20 cellular contexts compared by ENCODE assay signal in the genomic region with DNA sequence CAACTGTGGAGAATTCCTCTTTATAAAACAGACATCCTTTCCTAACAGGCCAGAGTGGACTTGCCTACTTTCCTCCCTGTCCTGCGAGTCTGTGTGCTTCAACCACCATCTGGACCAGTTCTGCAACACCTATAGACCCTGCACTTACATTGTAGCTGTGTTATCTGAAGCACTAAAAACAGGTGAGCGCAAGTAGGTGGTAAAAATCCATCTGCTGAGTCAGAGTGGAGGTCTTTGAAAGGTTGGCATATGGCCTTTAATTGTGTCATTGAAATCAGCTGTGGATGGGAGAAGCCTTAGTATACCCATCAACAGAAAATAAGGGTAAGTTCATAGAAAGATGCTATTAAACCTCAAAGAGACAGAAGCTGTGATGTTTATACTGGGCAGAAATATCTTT. TPM values are rescaled to one million over a fixed set of nuclear protein-coding genes. Genes with fewer than 3 reads are reported as not detected.
"Had no signal": no experiment of that assay in that cellular context is flagged by ENCODE, and none has a peak within 500 bp of the region (broad histone marks: within the 10 kb centered on the region; RNA-seq: fewer than 3 reads in every experiment).

No MANE protein-coding gene starts in this region.

- FAIRE-seq: keratinocyte had no signal

- H3K4me3 Mint-ChIP-seq: activated naive CD4-positive, alpha-beta T cell treated with anti-CD3 and anti-CD28 coated beads, Interleukin-2, amount 50 U/mL, for 24 hours; dendritic cell treated with granulocyte-macrophage colony-stimulating factor and Interleukin-4, amounts not matched to agents 40 ng/mL and 50 ng/mL, for 4 days; effector memory CD8-positive, alpha-beta T cell; memory B cell; natural killer cell had no signal

- DNase-seq: activated CD4-positive, alpha-beta T cell treated with anti-CD3 and anti-CD28 coated beads, Interleukin-2, amount 50 U/mL, for 1 hour; activated CD4-positive, CD25-positive, alpha-beta regulatory T cell; effector memory CD8-positive, alpha-beta T cell; gastrocnemius medialis; heart right ventricle; natural killer cell; stimulated activated CD4-positive, alpha-beta T cell treated with anti-CD3 and anti-CD28 coated beads, Interleukin-4, amount 100 ng/mL, for 24 hours; stimulated activated naive CD8-positive, alpha-beta T cell treated with anti-CD3 and anti-CD28 coated beads, Interleukin-15, Interleukin-2, amounts not matched to agents 100 U/mL and 50 U/mL, for 24 hours; testis; upper lobe of right lung had no signal

- H3K4me1 Mint-ChIP-seq: activated naive CD4-positive, alpha-beta T cell treated with anti-CD3 and anti-CD28 coated beads, Interleukin-2, amount 50 U/mL, for 24 hours; memory B cell; natural killer cell had no signal

- H3K4me3 ChIP-seq: body of pancreas, gastrocnemius medialis, heart right ventricle, right atrium auricular region, SK-N-MC, skin epidermis, testis, upper lobe of right lung had no signal

- H3K27me3 ChIP-seq: body of pancreas, gastrocnemius medialis, right atrium auricular region, testis, upper lobe of right lung had no signal

- H3K36me3 Mint-ChIP-seq: activated naive CD4-positive, alpha-beta T cell treated with anti-CD3 and anti-CD28 coated beads, Interleukin-2, amount 50 U/mL, for 24 hours; memory B cell; natural killer cell had no signal

- H3K36me3 ChIP-seq: gastrocnemius medialis, heart right ventricle, right atrium auricular region, upper lobe of right lung had no signal

- H3K9me3 Mint-ChIP-seq: activated naive CD4-positive, alpha-beta T cell treated with anti-CD3 and anti-CD28 coated beads, Interleukin-2, amount 50 U/mL, for 24 hours; activated T-helper 2 cell treated with anti-CD3 and anti-CD28 coated beads, Interferon-gamma antibody, Interleukin-2, Interleukin-4, amounts not matched to agents 10 μg/mL and 5 μg/mL and 100 μg/mL, durations not matched to agents 14 hours and 24 hours and 36 hours; dendritic cell treated with granulocyte-macrophage colony-stimulating factor and Interleukin-4, amounts not matched to agents 40 ng/mL and 50 ng/mL, for 4 days; effector memory CD8-positive, alpha-beta T cell; memory B cell had no signal

- H3K4me1 ChIP-seq: gastrocnemius medialis, heart right ventricle, right atrium auricular region, testis, upper lobe of right lung had no signal

- H3K9me3 ChIP-seq: body of pancreas, gastrocnemius medialis, heart right ventricle, right atrium auricular region, testis, upper lobe of right lung had no signal

- H3K27ac Mint-ChIP-seq: activated naive CD4-positive, alpha-beta T cell treated with anti-CD3 and anti-CD28 coated beads, Interleukin-2, amount 50 U/mL, for 24 hours; activated T-helper 2 cell treated with anti-CD3 and anti-CD28 coated beads, Interferon-gamma antibody, Interleukin-2, Interleukin-4, amounts not matched to agents 10 μg/mL and 5 μg/mL and 100 μg/mL, durations not matched to agents 14 hours and 24 hours and 36 hours; dendritic cell treated with granulocyte-macrophage colony-stimulating factor and Interleukin-4, amounts not matched to agents 40 ng/mL and 50 ng/mL, for 4 days; effector memory CD8-positive, alpha-beta T cell; memory B cell; natural killer cell had no signal

- H3K27ac ChIP-seq: epithelial cell of prostate, gastrocnemius medialis, SK-N-MC, skin epidermis, testis, upper lobe of right lung had no signal

- ATAC-seq: body of pancreas; effector memory CD8-positive, alpha-beta T cell; gastrocnemius medialis; natural killer cell; stimulated activated naive CD8-positive, alpha-beta T cell treated with anti-CD3 and anti-CD28 coated beads, Interleukin-15, Interleukin-2, amounts not matched to agents 100 U/mL and 50 U/mL, for 24 hours; upper lobe of right lung had no signal

RNA-seq across cellular contexts. Expression of gene NALCN, which starts 7.6 kb away (rescaled TPM):
- total RNA-seq: activated T-helper 2 cell treated with anti-CD3 and anti-CD28 coated beads, Interferon-gamma antibody, Interleukin-2, Interleukin-4, amounts not matched to agents 10 μg/mL and 5 μg/mL and 100 μg/mL, durations not matched to agents 14 hours and 24 hours and 36 hours; natural killer cell had no signal

RNA-seq across cellular contexts. Expression of gene ITGBL1, which starts 28.6 kb away (rescaled TPM):
- total RNA-seq: activated T-helper 2 cell treated with anti-CD3 and anti-CD28 coated beads, Interferon-gamma antibody, Interleukin-2, Interleukin-4, amounts not matched to agents 10 μg/mL and 5 μg/mL and 100 μg/mL, durations not matched to agents 14 hours and 24 hours and 36 hours; natural killer cell had no signal
